In the genomic region with DNA sequence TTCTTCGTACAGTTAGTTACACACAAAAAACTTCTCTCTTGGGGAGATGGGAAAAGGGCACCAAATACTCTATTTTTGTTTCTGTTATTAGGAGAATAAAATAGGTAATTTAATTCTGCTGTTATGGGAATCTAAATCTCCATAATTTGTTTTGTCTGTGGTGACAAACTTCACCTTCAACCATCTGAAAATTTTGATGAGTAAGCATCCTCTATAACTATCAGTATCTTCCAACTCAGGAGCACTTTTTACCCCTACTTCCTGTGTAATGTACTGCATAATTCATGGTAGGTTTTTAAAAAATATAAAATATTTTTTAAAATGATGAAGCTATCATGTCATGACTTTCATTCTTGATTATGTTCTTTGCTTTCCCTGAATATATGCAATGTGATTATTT, we compare ENCODE assay signal across 34 cellular contexts. TPM values are rescaled to one million over a fixed set of nuclear protein-coding genes. Genes with fewer than 3 reads are reported as not detected.
"Had no signal": no experiment of that assay in that cellular context is flagged by ENCODE, and none has a peak within 500 bp of the region (broad histone marks: within the 10 kb centered on the region; RNA-seq: fewer than 3 reads in every experiment).

No MANE protein-coding gene starts in this region.

- H3K27me3 ChIP-seq: ascending aorta, cardiac muscle cell had no signal

- H3K4me1 ChIP-seq: ascending aorta had no signal

- H3K36me3 ChIP-seq: ascending aorta, cardiac muscle cell had no signal

- H3K27ac ChIP-seq: ascending aorta, cardiac muscle cell, VCaP had no signal

- H3K4me3 ChIP-seq: ascending aorta, cardiac muscle cell had no signal

- DNase-seq: activated B cell treated with CpG ODN at 0.5 μM for 24 hours; activated CD4-positive, alpha-beta memory T cell treated with anti-CD3 and anti-CD28 coated beads for 36 hours; activated CD4-positive, alpha-beta T cell treated with anti-CD3 and anti-CD28 coated beads for 4 hours; activated CD4-positive, alpha-beta T cell treated with anti-CD3 and anti-CD28 coated beads, Interleukin-2, amount 10 ng/mL, durations not matched to agents 24 days and 14 days; activated CD4-positive, alpha-beta T cell treated with anti-CD3 and anti-CD28 coated beads, Interleukin-2, amount 50 U/mL, for 1 hour; activated CD4-positive, alpha-beta T cell treated with anti-CD3 and anti-CD28 coated beads, Interleukin-2, amount 50 U/mL, for 4 hours; activated CD4-positive, CD25-positive, alpha-beta regulatory T cell treated with anti-CD3 and anti-CD28 coated beads, Interleukin-2, amount 50 U/mL, for 72 hours; activated CD8-positive, alpha-beta memory T cell treated with anti-CD3 and anti-CD28 coated beads, Interleukin-2, amount 50 U/mL, for 4 hours; activated CD8-positive, alpha-beta T cell treated with anti-CD3 and anti-CD28 coated beads for 36 hours; activated effector memory CD4-positive, alpha-beta T cell treated with anti-CD3 and anti-CD28 coated beads, Interleukin-2, amount 50 U/mL, for 16 hours; activated gamma-delta T cell treated with Interleukin-2 at 50 U/mL for 16 hours; activated naive CD4-positive, alpha-beta T cell; activated naive CD4-positive, alpha-beta T cell treated with anti-CD3 and anti-CD28 coated beads, Interleukin-2, amount 10 ng/mL, durations not matched to agents 7 days and 5 days; activated naive CD8-positive, alpha-beta T cell treated with anti-CD3 and anti-CD28 coated beads, Interleukin-2, amount 10 ng/mL, durations not matched to agents 7 days and 5 days; activated naive CD8-positive, alpha-beta T cell treated with anti-CD3 and anti-CD28 coated beads, Interleukin-2, amount 50 U/mL, for 24 hours; activated T-cell treated with anti-CD3 and anti-CD28 coated beads for 4 hours; activated T-cell treated with anti-CD3 and anti-CD28 coated beads, Interleukin-2, amount 50 U/mL, for 1 hour; activated T-cell treated with anti-CD3 and anti-CD28 coated beads, Interleukin-2, amount 50 U/mL, for 4 hours; activated T-cell treated with anti-CD3 and anti-CD28 coated beads, Interleukin-2, amount 50 U/mL, for 72 hours; amygdala; anterior cingulate cortex; caudate nucleus; cerebellar nuclear complex; T-helper 2 cell; T-helper 9 cell had no signal

- ATAC-seq: activated CD8-positive, alpha-beta T cell treated with anti-CD3 and anti-CD28 coated beads for 36 hours; activated naive CD8-positive, alpha-beta T cell treated with anti-CD3 and anti-CD28 coated beads, Interleukin-2, amount 50 U/mL, for 24 hours; activated T-cell treated with anti-CD3 and anti-CD28 coated beads, Interleukin-2, amount 50 U/mL, for 4 hours; activated T-cell treated with anti-CD3 and anti-CD28 coated beads, Interleukin-2, amount 50 U/mL, for 72 hours; activated T-helper 17 cell treated with anti-CD3 and anti-CD28 coated beads, Interleukin-2, amount 50 U/mL, for 72 hours had no signal

- FAIRE-seq: bronchial epithelial cell, TTC549 had no signal

- H3K9me3 ChIP-seq: ascending aorta had no signal

RNA-seq across cellular contexts. Expression of a gene that starts 33.6 kb away (rescaled TPM):
- total RNA-seq: activated B cell treated with CpG ODN at 0.5 μM for 24 hours; activated CD4-positive, alpha-beta memory T cell treated with anti-CD3 and anti-CD28 coated beads for 36 hours; activated CD4-positive, alpha-beta T cell treated with anti-CD3 and anti-CD28 coated beads, Interleukin-2, amount 10 ng/mL, durations not matched to agents 24 days and 14 days; activated CD8-positive, alpha-beta memory T cell treated with anti-CD3 and anti-CD28 coated beads for 36 hours; activated CD8-positive, alpha-beta T cell treated with anti-CD3 and anti-CD28 coated beads for 36 hours; activated naive CD8-positive, alpha-beta T cell treated with anti-CD3 and anti-CD28 coated beads, Interleukin-2, amount 10 ng/mL, durations not matched to agents 7 days and 5 days; activated T-cell treated with anti-CD3 and anti-CD28 coated beads, Interleukin-2, amount 50 U/mL, for 4 hours; activated T-cell treated with anti-CD3 and anti-CD28 coated beads, Interleukin-2, amount 50 U/mL, for 72 hours; activated T-helper 1 cell treated with anti-CD3 and anti-CD28 coated beads, Interleukin-12 subunit alpha, Interleukin-12 subunit beta, Interleukin-2, Interleukin-4 antibody, amounts not matched to agents 30 ng/mL and 10 ng/mL and 1 ng/mL, durations not matched to agents 14 hours and 24 hours and 36 hours; activated T-helper 17 cell treated with anti-CD3 and anti-CD28 coated beads, Interleukin-2, amount 50 U/mL, for 72 hours; ascending aorta; bronchial epithelial cell; chondrocyte had no signal
- polyA plus RNA-seq: cardiac muscle cell had no signal
